1 cellular context compared by ENCODE assay signal in the genomic region with DNA sequence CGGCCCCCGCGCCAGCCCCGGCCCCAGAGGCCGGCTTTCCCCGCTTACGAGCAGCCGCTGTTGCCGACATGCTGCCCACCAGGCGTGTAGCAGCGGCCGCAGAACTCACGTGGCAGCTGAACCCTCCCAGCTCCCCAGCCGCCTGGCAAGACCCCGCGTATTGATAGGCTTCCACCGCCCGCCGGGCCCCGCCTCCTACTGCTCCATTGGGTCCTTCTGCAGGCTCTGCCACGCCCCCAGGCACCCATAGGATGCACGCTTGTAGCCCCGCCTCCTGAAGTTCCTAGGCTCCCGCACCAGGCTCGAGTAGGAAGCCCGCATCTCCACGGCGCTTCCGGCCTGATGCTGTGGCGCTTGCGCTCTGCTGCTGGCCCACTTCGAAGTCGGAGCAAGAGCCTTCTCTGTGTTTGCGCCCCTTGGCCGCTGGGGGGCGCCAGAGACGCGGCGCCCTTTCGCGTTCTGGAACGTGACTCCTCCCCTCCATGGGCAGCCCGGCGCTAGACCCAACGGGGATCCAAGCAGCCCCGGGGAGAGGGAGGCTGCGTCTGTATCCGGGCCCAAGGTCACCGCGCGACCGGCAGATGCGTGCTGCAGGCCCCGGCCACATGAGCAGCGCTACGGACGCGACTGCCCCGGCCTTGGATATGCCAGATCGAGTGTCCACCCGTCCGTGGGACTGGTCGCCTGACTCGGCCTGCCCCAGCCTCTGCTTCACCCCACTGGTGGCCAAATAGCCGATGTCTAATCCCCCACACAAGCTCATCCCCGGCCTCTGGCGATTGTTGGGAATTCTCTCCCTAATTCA.
TF ChIP-seq lines count a peak whose summit lies in the region.

A gene (plus strand): TSS at position 566 of the 805 bp plus-strand sequence. CDS start 993 bp downstream, outside the sequence.
A gene with protein sequence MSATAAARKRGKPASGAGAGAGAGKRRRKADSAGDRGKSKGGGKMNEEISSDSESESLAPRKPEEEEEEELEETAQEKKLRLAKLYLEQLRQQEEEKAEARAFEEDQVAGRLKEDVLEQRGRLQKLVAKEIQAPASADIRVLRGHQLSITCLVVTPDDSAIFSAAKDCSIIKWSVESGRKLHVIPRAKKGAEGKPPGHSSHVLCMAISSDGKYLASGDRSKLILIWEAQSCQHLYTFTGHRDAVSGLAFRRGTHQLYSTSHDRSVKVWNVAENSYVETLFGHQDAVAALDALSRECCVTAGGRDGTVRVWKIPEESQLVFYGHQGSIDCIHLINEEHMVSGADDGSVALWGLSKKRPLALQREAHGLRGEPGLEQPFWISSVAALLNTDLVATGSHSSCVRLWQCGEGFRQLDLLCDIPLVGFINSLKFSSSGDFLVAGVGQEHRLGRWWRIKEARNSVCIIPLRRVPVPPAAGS (minus strand): TSS at position 107 of the 805 bp plus-strand sequence. CDS start 37 bp downstream, at position 70.

TF ChIP-seq in HepG2, 621 proteins besides CTCF, POLR2A, EP300 and RAD21 (continued from another document and continues in another):
- TF ChIP-seq ZNF282 (IDR thresholded peaks at IDR 0.05; ENCODE audit: partially characterized antibody) = no peak
- TF ChIP-seq, protein P1, sequence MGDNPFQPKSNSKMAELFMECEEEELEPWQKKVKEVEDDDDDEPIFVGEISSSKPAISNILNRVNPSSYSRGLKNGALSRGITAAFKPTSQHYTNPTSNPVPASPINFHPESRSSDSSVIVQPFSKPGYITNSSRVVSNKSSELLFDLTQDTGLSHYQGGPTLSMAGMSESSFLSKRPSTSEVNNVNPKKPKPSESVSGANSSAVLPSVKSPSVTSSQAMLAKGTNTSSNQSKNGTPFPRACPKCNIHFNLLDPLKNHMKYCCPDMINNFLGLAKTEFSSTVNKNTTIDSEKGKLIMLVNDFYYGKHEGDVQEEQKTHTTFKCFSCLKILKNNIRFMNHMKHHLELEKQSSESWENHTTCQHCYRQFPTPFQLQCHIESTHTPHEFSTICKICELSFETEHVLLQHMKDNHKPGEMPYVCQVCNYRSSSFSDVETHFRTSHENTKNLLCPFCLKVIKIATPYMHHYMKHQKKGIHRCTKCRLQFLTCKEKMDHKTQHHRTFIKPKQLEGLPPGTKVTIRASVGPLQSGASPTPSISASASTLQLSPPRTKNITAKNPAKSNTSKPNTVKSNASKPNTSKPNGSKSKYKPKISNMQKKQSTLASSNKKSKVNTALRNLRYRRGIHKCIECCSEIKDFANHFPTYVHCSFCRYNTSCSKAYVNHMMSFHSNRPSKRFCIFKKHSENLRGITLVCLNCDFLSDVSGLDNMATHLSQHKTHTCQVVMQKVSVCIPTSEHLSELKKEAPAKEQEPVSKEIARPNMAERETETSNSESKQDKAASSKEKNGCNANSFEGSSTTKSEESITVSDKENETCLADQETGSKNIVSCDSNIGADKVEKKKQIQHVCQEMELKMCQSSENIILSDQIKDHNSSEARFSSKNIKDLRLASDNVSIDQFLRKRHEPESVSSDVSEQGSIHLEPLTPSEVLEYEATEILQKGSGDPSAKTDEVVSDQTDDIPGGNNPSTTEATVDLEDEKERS (CRISPR knock-in tag; IDR thresholded peaks at IDR 0.05) = peak; percentile 16; the same call in 1 of the 2 replicates
- TF ChIP-seq, protein P2, sequence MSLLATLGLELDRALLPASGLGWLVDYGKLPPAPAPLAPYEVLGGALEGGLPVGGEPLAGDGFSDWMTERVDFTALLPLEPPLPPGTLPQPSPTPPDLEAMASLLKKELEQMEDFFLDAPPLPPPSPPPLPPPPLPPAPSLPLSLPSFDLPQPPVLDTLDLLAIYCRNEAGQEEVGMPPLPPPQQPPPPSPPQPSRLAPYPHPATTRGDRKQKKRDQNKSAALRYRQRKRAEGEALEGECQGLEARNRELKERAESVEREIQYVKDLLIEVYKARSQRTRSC (CRISPR knock-in tag; IDR thresholded peaks at IDR 0.05; ENCODE audit: low read depth) = no peak
- peak; percentile 92 for TF ChIP-seq TGIF2 (CRISPR knock-in tag; IDR thresholded peaks at IDR 0.05)
- TF ChIP-seq IKZF1 (IDR thresholded peaks at IDR 0.05) = no peak
- TF ChIP-seq HNRNPH1 (optimal IDR thresholded peaks at IDR 0.05; ENCODE audit: low read depth, low read length) = no peak
- no peak for TF ChIP-seq ZBTB8A (CRISPR knock-in tag; IDR thresholded peaks at IDR 0.05; ENCODE audit: borderline replicate concordance, low read depth)
- peak; percentile 16; the same call in 1 of the 2 replicates for TF ChIP-seq SMC3 (IDR thresholded peaks at IDR 0.05; ENCODE audit: low read length)
- no peak for TF ChIP-seq CENPT (CRISPR knock-in tag; IDR thresholded peaks at IDR 0.05; ENCODE audit: low read depth)
- TF ChIP-seq ZNF251 (CRISPR knock-in tag; IDR thresholded peaks at IDR 0.05) = 0 out of 2 replicates have a peak, but pooled peaks have one; percentile 20
- no peak for TF ChIP-seq MLLT10 (CRISPR knock-in tag; IDR thresholded peaks at IDR 0.05)
- TF ChIP-seq NR2F6 (IDR thresholded peaks at IDR 0.05) = no peak; the same call in 1 of the 2 replicates
- peak; percentile 74 for TF ChIP-seq NR2F6 (CRISPR knock-in tag; IDR thresholded peaks at IDR 0.05)
- TF ChIP-seq CAMTA2 (CRISPR knock-in tag; IDR thresholded peaks at IDR 0.05; ENCODE audit: borderline replicate concordance) = 0 out of 2 replicates have a peak, but pooled peaks have one; percentile 60
- peak; percentile 80; the same call in 1 of the 2 replicates for TF ChIP-seq PRMT3 (CRISPR knock-in tag; IDR thresholded peaks at IDR 0.05; ENCODE audit: borderline replicate concordance, low read depth)
- TF ChIP-seq MZF1 (CRISPR knock-in tag; IDR thresholded peaks at IDR 0.05; ENCODE audit: borderline replicate concordance) = no peak
- TF ChIP-seq, protein P3, sequence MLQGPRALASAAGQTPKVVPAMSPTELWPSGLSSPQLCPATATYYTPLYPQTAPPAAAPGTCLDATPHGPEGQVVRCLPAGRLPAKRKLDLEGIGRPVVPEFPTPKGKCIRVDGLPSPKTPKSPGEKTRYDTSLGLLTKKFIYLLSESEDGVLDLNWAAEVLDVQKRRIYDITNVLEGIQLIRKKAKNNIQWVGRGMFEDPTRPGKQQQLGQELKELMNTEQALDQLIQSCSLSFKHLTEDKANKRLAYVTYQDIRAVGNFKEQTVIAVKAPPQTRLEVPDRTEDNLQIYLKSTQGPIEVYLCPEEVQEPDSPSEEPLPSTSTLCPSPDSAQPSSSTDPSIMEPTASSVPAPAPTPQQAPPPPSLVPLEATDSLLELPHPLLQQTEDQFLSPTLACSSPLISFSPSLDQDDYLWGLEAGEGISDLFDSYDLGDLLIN (CRISPR knock-in tag; IDR thresholded peaks at IDR 0.05; ENCODE audit: borderline replicate concordance) = no peak
- TF ChIP-seq ZNF260 (CRISPR knock-in tag; IDR thresholded peaks at IDR 0.05; ENCODE audit: borderline replicate concordance, low read depth) = no peak
- TF ChIP-seq ZNF557 (CRISPR knock-in tag; IDR thresholded peaks at IDR 0.05) = no peak
- TF ChIP-seq AGO2 (optimal IDR thresholded peaks at IDR 0.05; ENCODE audit: low read depth, low read length) = peak; percentile 92
- TF ChIP-seq KAT8 (CRISPR knock-in tag; IDR thresholded peaks at IDR 0.05) = peak; percentile 94
- TF ChIP-seq, protein P4, sequence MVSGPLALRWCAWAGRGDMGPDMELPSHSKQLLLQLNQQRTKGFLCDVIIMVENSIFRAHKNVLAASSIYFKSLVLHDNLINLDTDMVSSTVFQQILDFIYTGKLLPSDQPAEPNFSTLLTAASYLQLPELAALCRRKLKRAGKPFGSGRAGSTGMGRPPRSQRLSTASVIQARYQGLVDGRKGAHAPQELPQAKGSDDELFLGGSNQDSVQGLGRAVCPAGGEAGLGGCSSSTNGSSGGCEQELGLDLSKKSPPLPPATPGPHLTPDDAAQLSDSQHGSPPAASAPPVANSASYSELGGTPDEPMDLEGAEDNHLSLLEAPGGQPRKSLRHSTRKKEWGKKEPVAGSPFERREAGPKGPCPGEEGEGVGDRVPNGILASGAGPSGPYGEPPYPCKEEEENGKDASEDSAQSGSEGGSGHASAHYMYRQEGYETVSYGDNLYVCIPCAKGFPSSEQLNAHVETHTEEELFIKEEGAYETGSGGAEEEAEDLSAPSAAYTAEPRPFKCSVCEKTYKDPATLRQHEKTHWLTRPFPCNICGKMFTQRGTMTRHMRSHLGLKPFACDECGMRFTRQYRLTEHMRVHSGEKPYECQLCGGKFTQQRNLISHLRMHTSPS (CRISPR knock-in tag; IDR thresholded peaks at IDR 0.05; ENCODE audit: low read depth) = peak; percentile 84; the same call in 1 of the 2 replicates
- TF ChIP-seq REXO4 (CRISPR knock-in tag; IDR thresholded peaks at IDR 0.05; ENCODE audit: borderline replicate concordance) = no peak
- peak; percentile 32; the same call in 1 of the 2 replicates for TF ChIP-seq NRL (CRISPR knock-in tag; IDR thresholded peaks at IDR 0.05; ENCODE audit: borderline replicate concordance)
- TF ChIP-seq ZNF724P (CRISPR knock-in tag; IDR thresholded peaks at IDR 0.05; ENCODE audit: borderline replicate concordance) = peak; percentile 80; the same call in 1 of the 2 replicates
- TF ChIP-seq SCMH1 (CRISPR knock-in tag; IDR thresholded peaks at IDR 0.05; ENCODE audit: borderline replicate concordance) = no peak
- no peak for TF ChIP-seq SMARCE1 (IDR thresholded peaks at IDR 0.05; ENCODE audit: borderline replicate concordance)
- TF ChIP-seq, protein P5, sequence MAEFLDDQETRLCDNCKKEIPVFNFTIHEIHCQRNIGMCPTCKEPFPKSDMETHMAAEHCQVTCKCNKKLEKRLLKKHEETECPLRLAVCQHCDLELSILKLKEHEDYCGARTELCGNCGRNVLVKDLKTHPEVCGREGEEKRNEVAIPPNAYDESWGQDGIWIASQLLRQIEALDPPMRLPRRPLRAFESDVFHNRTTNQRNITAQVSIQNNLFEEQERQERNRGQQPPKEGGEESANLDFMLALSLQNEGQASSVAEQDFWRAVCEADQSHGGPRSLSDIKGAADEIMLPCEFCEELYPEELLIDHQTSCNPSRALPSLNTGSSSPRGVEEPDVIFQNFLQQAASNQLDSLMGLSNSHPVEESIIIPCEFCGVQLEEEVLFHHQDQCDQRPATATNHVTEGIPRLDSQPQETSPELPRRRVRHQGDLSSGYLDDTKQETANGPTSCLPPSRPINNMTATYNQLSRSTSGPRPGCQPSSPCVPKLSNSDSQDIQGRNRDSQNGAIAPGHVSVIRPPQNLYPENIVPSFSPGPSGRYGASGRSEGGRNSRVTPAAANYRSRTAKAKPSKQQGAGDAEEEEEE (CRISPR knock-in tag; IDR thresholded peaks at IDR 0.05; ENCODE audit: borderline replicate concordance) = no peak
- peak; percentile 88 for TF ChIP-seq TEAD3 (CRISPR knock-in tag; optimal IDR thresholded peaks at IDR 0.05; ENCODE audit: borderline replicate concordance)
- TF ChIP-seq POGZ (CRISPR knock-in tag; IDR thresholded peaks at IDR 0.05) = peak; percentile 76
- TF ChIP-seq KMT2B (CRISPR knock-in tag; IDR thresholded peaks at IDR 0.05) = peak; percentile 77
- no peak for TF ChIP-seq ZNF510 (CRISPR knock-in tag; IDR thresholded peaks at IDR 0.05; ENCODE audit: low read depth)
- no peak for TF ChIP-seq ZKSCAN5 (CRISPR knock-in tag; IDR thresholded peaks at IDR 0.05)
- TF ChIP-seq, protein P6, sequence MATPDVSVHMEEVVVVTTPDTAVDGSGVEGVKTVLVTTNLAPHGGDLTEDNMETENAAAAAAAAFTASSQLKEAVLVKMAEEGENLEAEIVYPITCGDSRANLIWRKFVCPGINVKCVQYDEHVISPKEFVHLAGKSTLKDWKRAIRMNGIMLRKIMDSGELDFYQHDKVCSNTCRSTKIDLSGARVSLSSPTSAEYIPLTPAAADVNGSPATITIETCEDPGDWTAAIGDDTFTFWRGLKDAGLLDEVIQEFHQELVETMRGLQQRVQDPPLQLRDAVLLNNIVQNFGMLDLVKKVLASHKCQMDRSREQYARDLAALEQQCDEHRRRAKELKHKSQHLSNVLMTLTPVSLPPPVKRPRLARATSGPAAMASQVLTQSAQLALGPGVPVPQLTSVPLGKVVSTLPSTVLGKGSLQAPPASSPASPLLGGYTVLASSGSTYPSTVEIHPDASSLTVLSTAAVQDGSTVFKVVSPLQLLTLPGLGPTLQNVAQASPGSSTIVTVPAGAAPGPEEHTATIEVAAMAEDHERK (CRISPR knock-in tag; IDR thresholded peaks at IDR 0.05; ENCODE audit: low read depth) = no peak
- 0 out of 2 replicates have a peak, but pooled peaks have one; percentile 35 for TF ChIP-seq RARA (CRISPR knock-in tag; IDR thresholded peaks at IDR 0.05)
- TF ChIP-seq ZNF160 (CRISPR knock-in tag; IDR thresholded peaks at IDR 0.05) = peak; percentile 35; the same call in 1 of the 2 replicates
- TF ChIP-seq ZNF44 (CRISPR knock-in tag; IDR thresholded peaks at IDR 0.05) = no peak
- peak; percentile 82 for TF ChIP-seq SRY (CRISPR knock-in tag; IDR thresholded peaks at IDR 0.05)
- TF ChIP-seq, protein P7, sequence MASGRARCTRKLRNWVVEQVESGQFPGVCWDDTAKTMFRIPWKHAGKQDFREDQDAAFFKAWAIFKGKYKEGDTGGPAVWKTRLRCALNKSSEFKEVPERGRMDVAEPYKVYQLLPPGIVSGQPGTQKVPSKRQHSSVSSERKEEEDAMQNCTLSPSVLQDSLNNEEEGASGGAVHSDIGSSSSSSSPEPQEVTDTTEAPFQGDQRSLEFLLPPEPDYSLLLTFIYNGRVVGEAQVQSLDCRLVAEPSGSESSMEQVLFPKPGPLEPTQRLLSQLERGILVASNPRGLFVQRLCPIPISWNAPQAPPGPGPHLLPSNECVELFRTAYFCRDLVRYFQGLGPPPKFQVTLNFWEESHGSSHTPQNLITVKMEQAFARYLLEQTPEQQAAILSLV (CRISPR knock-in tag; IDR thresholded peaks at IDR 0.05; ENCODE audit: borderline replicate concordance) = peak; percentile 91; the same call in 1 of the 2 replicates
- no peak for TF ChIP-seq SOX6 (IDR thresholded peaks at IDR 0.05)
- TF ChIP-seq SOX6 (CRISPR knock-in tag; IDR thresholded peaks at IDR 0.05) = peak; percentile 82
- no peak for TF ChIP-seq ZNF136 (CRISPR knock-in tag; IDR thresholded peaks at IDR 0.05; ENCODE audit: low read depth)
- TF ChIP-seq ZSCAN12 (CRISPR knock-in tag; IDR thresholded peaks at IDR 0.05) = no peak; the same call in 1 of the 2 replicates
- no peak for TF ChIP-seq ZNF75D (CRISPR knock-in tag; IDR thresholded peaks at IDR 0.05; ENCODE audit: borderline replicate concordance)
- peak; percentile 84; the same call in 1 of the 2 replicates for TF ChIP-seq ZNF430 (CRISPR knock-in tag; IDR thresholded peaks at IDR 0.05)
- peak; percentile 93 for TF ChIP-seq RBFOX2 (IDR thresholded peaks at IDR 0.05; ENCODE audit: low read depth, low read length)
- TF ChIP-seq ZNF790 (CRISPR knock-in tag; IDR thresholded peaks at IDR 0.05; ENCODE audit: borderline replicate concordance) = 0 out of 2 replicates have a peak, but pooled peaks have one; percentile 51
- TF ChIP-seq ZNF615 (CRISPR knock-in tag; IDR thresholded peaks at IDR 0.05; ENCODE audit: borderline replicate concordance) = no peak; the same call in 1 of the 2 replicates
- no peak for TF ChIP-seq SMAD9 (CRISPR knock-in tag; IDR thresholded peaks at IDR 0.05)
- TF ChIP-seq SNRNP70 (IDR thresholded peaks at IDR 0.05; ENCODE audit: low read depth, low read length) = no peak
- no peak for TF ChIP-seq ZMYM2 (CRISPR knock-in tag; IDR thresholded peaks at IDR 0.05)
- no peak for TF ChIP-seq ZNF749 (CRISPR knock-in tag; IDR thresholded peaks at IDR 0.05; ENCODE audit: borderline replicate concordance)
- TF ChIP-seq, protein P8, sequence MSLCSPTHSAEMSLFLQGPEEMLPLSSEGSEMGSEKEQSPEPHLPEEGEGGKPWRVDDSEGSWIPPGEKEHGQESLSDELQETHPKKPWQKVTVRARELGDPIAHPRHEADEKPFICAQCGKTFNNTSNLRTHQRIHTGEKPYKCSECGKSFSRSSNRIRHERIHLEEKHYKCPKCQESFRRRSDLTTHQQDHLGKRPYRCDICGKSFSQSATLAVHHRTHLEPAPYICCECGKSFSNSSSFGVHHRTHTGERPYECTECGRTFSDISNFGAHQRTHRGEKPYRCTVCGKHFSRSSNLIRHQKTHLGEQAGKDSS (CRISPR knock-in tag; IDR thresholded peaks at IDR 0.05; ENCODE audit: borderline replicate concordance, low read depth) = peak; percentile 97
- peak; percentile 70 for TF ChIP-seq TOPORS (CRISPR knock-in tag; IDR thresholded peaks at IDR 0.05)
- no peak for TF ChIP-seq ZNF672 (CRISPR knock-in tag; IDR thresholded peaks at IDR 0.05)
